ENCODE assay signal across 26 cellular contexts in the genomic region with DNA sequence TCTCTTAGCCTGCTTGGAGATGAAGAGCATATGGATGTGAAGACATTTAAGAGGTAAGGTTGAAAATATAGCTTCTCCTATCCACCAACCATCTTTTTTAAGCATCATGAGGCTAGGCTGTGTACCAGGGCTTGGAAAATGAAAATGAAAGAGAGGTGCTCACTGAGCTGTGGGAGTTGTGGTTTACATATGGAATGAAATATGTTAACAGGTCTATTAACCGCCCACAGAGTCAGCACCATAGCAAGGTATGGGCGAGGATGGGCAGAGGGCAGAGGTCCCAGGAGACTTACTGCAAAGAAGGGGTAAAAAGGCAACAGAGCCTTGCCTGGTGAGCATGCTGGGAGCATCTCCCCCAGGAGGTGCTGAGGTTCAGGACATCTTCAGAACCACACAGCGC.
"Had no signal": no experiment of that assay in that cellular context is flagged by ENCODE, and none has a peak within 500 bp of the region (broad histone marks: within the 10 kb centered on the region; RNA-seq: fewer than 3 reads in every experiment).

No MANE protein-coding gene starts in this region.

- H3K9me3 ChIP-seq: colonic mucosa, esophagus muscularis mucosa, right lobe of liver, suprapubic skin had no signal

- H3K27ac Mint-ChIP-seq: activated CD4-positive, alpha-beta T cell treated with anti-CD3 and anti-CD28 coated beads, Interleukin-2, amount 10 ng/mL, durations not matched to agents 7 days and 5 days; activated CD8-positive, alpha-beta T cell treated with anti-CD3 and anti-CD28 coated beads, Interleukin-2, amount 10 ng/mL, durations not matched to agents 7 days and 5 days; activated naive CD8-positive, alpha-beta T cell treated with anti-CD3 and anti-CD28 coated beads for 36 hours; activated T-helper 2 cell treated with anti-CD3 and anti-CD28 coated beads, Interferon-gamma antibody, Interleukin-2, Interleukin-4, amounts not matched to agents 10 μg/mL and 5 μg/mL and 100 μg/mL, durations not matched to agents 14 hours and 24 hours and 36 hours; immature natural killer cell; naive B cell had no signal

- DNase-seq: activated CD4-positive, alpha-beta T cell treated with anti-CD3 and anti-CD28 coated beads, Interleukin-2, amount 10 ng/mL, durations not matched to agents 7 days and 5 days; activated CD8-positive, alpha-beta T cell treated with anti-CD3 and anti-CD28 coated beads, Interleukin-2, amount 10 ng/mL, durations not matched to agents 7 days and 5 days; activated naive CD4-positive, alpha-beta T cell; activated naive CD8-positive, alpha-beta T cell treated with anti-CD3 and anti-CD28 coated beads for 36 hours; activated T-cell treated with anti-CD3 and anti-CD28 coated beads, Interleukin-2, amount 50 U/mL, for 1 hour; amniotic stem cell; colonic mucosa; dorsolateral prefrontal cortex; glutamatergic neuron; immature natural killer cell; left lung; naive B cell; nucleus accumbens; right lobe of liver; stimulated activated CD4-positive, alpha-beta T cell treated with anti-CD3 and anti-CD28 coated beads, Interleukin-1b, Interleukin-23, amount 100 ng/mL, for 48 hours; stomach had no signal

- H3K36me3 Mint-ChIP-seq: activated naive CD8-positive, alpha-beta T cell treated with anti-CD3 and anti-CD28 coated beads for 36 hours; naive B cell had no signal

- ATAC-seq: activated CD8-positive, alpha-beta T cell treated with anti-CD3 and anti-CD28 coated beads, Interleukin-2, amount 10 ng/mL, durations not matched to agents 7 days and 5 days; left lung; right lobe of liver had no signal

- H3K27ac ChIP-seq: colonic mucosa, dorsolateral prefrontal cortex, esophagus muscularis mucosa, hepatocyte, left lung, parathyroid adenoma, right lobe of liver, skin epidermis, stomach, suprapubic skin, tibial nerve had no signal

- H3K4me3 ChIP-seq: colonic mucosa, dorsolateral prefrontal cortex, esophagus muscularis mucosa, hepatocyte, left lung, lung, right lobe of liver, skin epidermis, stomach, suprapubic skin, tibial nerve had no signal

- H3K4me3 Mint-ChIP-seq: activated CD4-positive, alpha-beta T cell treated with anti-CD3 and anti-CD28 coated beads, Interleukin-2, amount 10 ng/mL, durations not matched to agents 7 days and 5 days; activated CD8-positive, alpha-beta T cell treated with anti-CD3 and anti-CD28 coated beads, Interleukin-2, amount 10 ng/mL, durations not matched to agents 7 days and 5 days; activated naive CD8-positive, alpha-beta T cell treated with anti-CD3 and anti-CD28 coated beads for 36 hours; immature natural killer cell; naive B cell had no signal

- FAIRE-seq: bronchial epithelial cell, frontal cortex had no signal

- H3K4me1 Mint-ChIP-seq: activated CD4-positive, alpha-beta T cell treated with anti-CD3 and anti-CD28 coated beads, Interleukin-2, amount 10 ng/mL, durations not matched to agents 7 days and 5 days; activated naive CD8-positive, alpha-beta T cell treated with anti-CD3 and anti-CD28 coated beads for 36 hours; immature natural killer cell; naive B cell had no signal

- H3K27me3 Mint-ChIP-seq: activated CD4-positive, alpha-beta T cell treated with anti-CD3 and anti-CD28 coated beads, Interleukin-2, amount 10 ng/mL, durations not matched to agents 7 days and 5 days; activated naive CD8-positive, alpha-beta T cell treated with anti-CD3 and anti-CD28 coated beads for 36 hours; naive B cell had no signal

- H3K27me3 ChIP-seq: colonic mucosa, dorsolateral prefrontal cortex, esophagus muscularis mucosa, hepatocyte, left lung, right lobe of liver, stomach, suprapubic skin, tibial nerve had no signal

- H3K36me3 ChIP-seq: colonic mucosa, esophagus muscularis mucosa, left lung, right lobe of liver, stomach, suprapubic skin, tibial nerve had no signal
